ENCODE assay signal across 8 cellular contexts in genomic region chr14:24213866-24214652, GRCh38. TPM values are rescaled to one million over a fixed set of nuclear protein-coding genes. Genes with fewer than 3 reads are reported as not detected.
DNase-seq lines count a peak whose midpoint lies in the region; ATAC-seq and TF ChIP-seq lines count a peak whose summit lies in the region.

No MANE protein-coding gene starts in this region.

- H3K4me1 Mint-ChIP-seq in effector memory CD8-positive, alpha-beta T cell (ENCODE audit: low read depth in 2 of 2), result peaks cover 34 to 41% of the 10 kb centered on the region in 2 donors

- H3K9me2 ChIP-seq in neural cell (ENCODE audit: insufficient read depth, low read length), result no peaks in the 10 kb centered on the region

- H3K4me2 ChIP-seq in BLaER1 treated with 17β-estradiol and CSF1 and Interleukin-3, amounts not matched to agents 10 nM and 100 nM, result peak overlapping the region; percentile 67 to 96 (median 85)
- peak overlapping the region; percentile 41 for H3K4me2 ChIP-seq in neural cell (ENCODE audit: low read length)

- no peak for TF ChIP-seq EP300 in neural cell (conservative IDR thresholded peaks at IDR 0.05; ENCODE audit: poor library complexity, severe bottlenecking)

- peak overlapping the region; percentile 93 to 100 (median 97); a peak in 21 of 22 replicates for H3K27ac ChIP-seq in BLaER1 treated with 17β-estradiol and CSF1 and Interleukin-3, amounts not matched to agents 10 nM and 100 nM
- H3K27ac ChIP-seq in neural cell (ENCODE audit: low read length), result peak overlapping the region; percentile 92

- H3K9ac ChIP-seq in BLaER1 treated with 17β-estradiol and CSF1 and Interleukin-3, amounts not matched to agents 10 nM and 100 nM, result peak overlapping the region; percentile 93 to 99 (median 95); a peak in 21 of 22 replicates
- peak overlapping the region; percentile 93 for H3K9ac ChIP-seq in NT2/D1 (ENCODE audit: insufficient read length, low read depth)
- peak overlapping the region; percentile 88 for H3K9ac ChIP-seq in neural cell (ENCODE audit: low read length)

- H2AFZ ChIP-seq in neural cell (ENCODE audit: low read depth, low read length), result no peak overlapping the region

- peak overlapping the region; percentile 97 to 99 for H3K27ac Mint-ChIP-seq in effector memory CD8-positive, alpha-beta T cell

- no peaks in the 10 kb centered on the region for H3F3A ChIP-seq in neural cell (ENCODE audit: insufficient read depth, low read length, poor library complexity, severe bottlenecking)

- ATAC-seq in effector memory CD8-positive, alpha-beta T cell (replicated peaks), result no peak

- no peaks in the 10 kb centered on the region for H3K27me3 ChIP-seq in BLaER1 treated with 17β-estradiol and CSF1 and Interleukin-3, amounts not matched to agents 10 nM and 100 nM
- H3K27me3 ChIP-seq in NT2/D1 (ENCODE audit: insufficient read depth, insufficient read length) (no peaks in the 10 kb centered on the region), neural cell (ENCODE audit: insufficient read depth, low read depth, low read length) (no peaks in the 10 kb centered on the region)

- H3K36me3 ChIP-seq in BLaER1 treated with 17β-estradiol and CSF1 and Interleukin-3, amounts not matched to agents 10 nM and 100 nM, result peaks cover 33 to 56% (median 43%) of the 10 kb centered on the region in 11 experiments
- H3K36me3 ChIP-seq in NT2/D1 (ENCODE audit: insufficient read depth, insufficient read length, low read length), result peaks cover 50% of the 10 kb centered on the region
- no peaks in the 10 kb centered on the region for H3K36me3 ChIP-seq in neural cell (ENCODE audit: insufficient read depth, low read length)

- TF ChIP-seq CTCF in neural cell (IDR thresholded peaks at IDR 0.05; ENCODE audit: poor library complexity, severe bottlenecking), result no peak

- no peaks in the 10 kb centered on the region for H3K27me3 Mint-ChIP-seq in effector memory CD8-positive, alpha-beta T cell

- H3K4me3 Mint-ChIP-seq in effector memory CD8-positive, alpha-beta T cell, result peak overlapping the region; percentile 88 to 89

- H3K79me2 ChIP-seq in neural cell (replicated peaks; ENCODE audit: insufficient read depth, low read length), result peaks cover 2% of the 10 kb centered on the region

- no peak for TF ChIP-seq RAD21 in neural cell (conservative IDR thresholded peaks at IDR 0.05)

- H3K36me3 Mint-ChIP-seq in effector memory CD8-positive, alpha-beta T cell (ENCODE audit: insufficient read depth), result peaks cover 56% of the 10 kb centered on the region

- H3K4me1 ChIP-seq in BLaER1 treated with 17β-estradiol and CSF1 and Interleukin-3, amounts not matched to agents 10 nM and 100 nM, result peaks cover 37 to 52% (median 43%) of the 10 kb centered on the region in 10 experiments
- H3K4me1 ChIP-seq in NT2/D1 (ENCODE audit: insufficient read depth, insufficient read length), result no peaks in the 10 kb centered on the region

- H4K20me1 ChIP-seq in BLaER1 treated with 17β-estradiol and CSF1 and Interleukin-3, amounts not matched to agents 10 nM and 100 nM, result peaks cover 0 to 8% (median 0%) of the 10 kb centered on the region in 11 experiments; a peak in 4 of 22 replicates
- H4K20me1 ChIP-seq in neural cell (ENCODE audit: insufficient read depth), result no peaks in the 10 kb centered on the region

- H3K9me3 Mint-ChIP-seq in effector memory CD8-positive, alpha-beta T cell, result no peaks in the 10 kb centered on the region

- DNase-seq in NT2/D1 (ENCODE audit: low read depth, low spot score) (no peak), NCI-H1436 treated with DMSO at 0.1 percent for 48 hours (lab: John Stamatoyannopoulos, UW) (no peak), C1 segment of cervical spinal cord (lab: John Stamatoyannopoulos, UW) (no peak), inferior parietal cortex (ENCODE audit: extremely low spot score) (no peak), retina (no peak)
- DNase-seq in effector memory CD8-positive, alpha-beta T cell, result no peak

- peak overlapping the region; percentile 58 to 86 (median 72) for H3K4me3 ChIP-seq in BLaER1 treated with 17β-estradiol and CSF1 and Interleukin-3, amounts not matched to agents 10 nM and 100 nM
- no peak overlapping the region for H3K4me3 ChIP-seq in NT2/D1 (ENCODE audit: insufficient read length, low read depth)
- H3K4me3 ChIP-seq in neural cell (ENCODE audit: low read length), result peak overlapping the region; percentile 86

- H3K9me3 ChIP-seq in BLaER1 treated with 17β-estradiol and CSF1 and Interleukin-3, amounts not matched to agents 10 nM and 100 nM (replicated peaks in 1 of 11), result no peaks in the 10 kb centered on the region
- H3K9me3 ChIP-seq in NT2/D1 (ENCODE audit: insufficient read depth, low read length) (no peaks in the 10 kb centered on the region), neural cell (ENCODE audit: low read length) (no peaks in the 10 kb centered on the region)

TF ChIP-seq in neural cell, 6 proteins besides CTCF, POLR2A, EP300 and RAD21:
- TF ChIP-seq REST (IDR thresholded peaks at IDR 0.05; ENCODE audit: borderline replicate concordance), result no peak

RNA-seq across cellular contexts. Expression of gene CHMP4A, which starts 0.8 kb away (rescaled TPM):
- polyA plus RNA-seq in neural cell, result 55.3 and 67.6 TPM in 2 replicates
- polyA minus RNA-seq in neural cell, result 45.3 and 54.3 TPM in 2 replicates

RNA-seq across cellular contexts. Expression of gene MDP1, which starts 1.8 kb away (rescaled TPM):
- polyA plus RNA-seq in neural cell, result 94.2 and 116 TPM in 2 replicates
- 21.9 and 25.9 TPM in 2 replicates for polyA minus RNA-seq in neural cell

RNA-seq across cellular contexts. Expression of gene TSSK4, which starts 8.6 kb away (rescaled TPM):
- polyA plus RNA-seq in neural cell, result 0.17 TPM in 1 of 2 replicates, not detected in the other
- polyA minus RNA-seq in neural cell, result not detected in 2 replicates

RNA-seq across cellular contexts. Expression of gene NEDD8, which starts 18.1 kb away (rescaled TPM):
- 406 and 431 TPM in 2 replicates for polyA plus RNA-seq in neural cell
- polyA minus RNA-seq in neural cell, result 67.9 and 90.5 TPM in 2 replicates

RNA-seq across cellular contexts. Expression of gene GMPR2, which starts 18.7 kb away (rescaled TPM):
- polyA plus RNA-seq in neural cell, result 132 and 403 TPM in 2 replicates
- polyA minus RNA-seq in neural cell, result 47.6 and 47.7 TPM in 2 replicates
